ENCODE assay signal across 9 cellular contexts in genomic region chr15:83436513-83437158, GRCh38. TPM values are rescaled to one million over a fixed set of nuclear protein-coding genes. Genes with fewer than 3 reads are reported as not detected.
DNase-seq lines count a peak whose midpoint lies in the region; ATAC-seq and TF ChIP-seq lines count a peak whose summit lies in the region.
"Had no signal": no experiment of that assay in that cellular context is flagged by ENCODE, and none has a peak within 500 bp of the region (broad histone marks: within the 10 kb centered on the region; RNA-seq: fewer than 3 reads in every experiment).

No MANE protein-coding gene starts in this region.

- TF ChIP-seq CTCF in choroid plexus epithelial cell (conservative IDR thresholded peaks at IDR 0.05; ENCODE audit: low read depth, low read length) (peak; percentile 77), nephron progenitor cell (IDR thresholded peaks at IDR 0.05) (peak; percentile 55)

- H3K27ac Mint-ChIP-seq in nephron progenitor cell, result no peak overlapping the region
- H3K27ac Mint-ChIP-seq in activated CD4-positive, alpha-beta memory T cell treated with anti-CD3 and anti-CD28 coated beads, Interleukin-2, amount 10 ng/mL, durations not matched to agents 7 days and 5 days, result no peak overlapping the region

- DNase-seq in GM03348 (ENCODE audit: low spot score) (peak; percentile 74), MV-4-11 (lab: John Stamatoyannopoulos, UW) (peak; percentile 44), choroid plexus epithelial cell (ENCODE audit: low read depth) (peak; percentile 86), nephron progenitor cell (no peak), NCI-H187 (lab: John Stamatoyannopoulos, UW) (no peak)
- DNase-seq in activated CD4-positive, alpha-beta memory T cell treated with anti-CD3 and anti-CD28 coated beads, Interleukin-2, amount 10 ng/mL, durations not matched to agents 7 days and 5 days, result no peak
- DNase-seq: naive B cell had no signal

- no peak overlapping the region for H3K4me3 Mint-ChIP-seq in nephron progenitor cell
- H3K4me3 Mint-ChIP-seq in activated CD4-positive, alpha-beta memory T cell treated with anti-CD3 and anti-CD28 coated beads, Interleukin-2, amount 10 ng/mL, durations not matched to agents 7 days and 5 days, result no peak overlapping the region
- H3K4me3 Mint-ChIP-seq: naive B cell had no signal

- POLR2A ChIA-PET in activated CD4-positive, alpha-beta memory T cell treated with anti-CD3 and anti-CD28 coated beads, Interleukin-2, amount 10 ng/mL, durations not matched to agents 7 days and 5 days (lab: Charles Lee), result no interaction called here

- peaks cover 13% of the 10 kb centered on the region for H3K4me1 Mint-ChIP-seq in nephron progenitor cell
- no peaks in the 10 kb centered on the region for H3K4me1 Mint-ChIP-seq in activated CD4-positive, alpha-beta memory T cell treated with anti-CD3 and anti-CD28 coated beads, Interleukin-2, amount 10 ng/mL, durations not matched to agents 7 days and 5 days

- H3K27me3 Mint-ChIP-seq in nephron progenitor cell (ENCODE audit: low read depth, poor library complexity), result peaks cover 9% of the 10 kb centered on the region
- H3K27me3 Mint-ChIP-seq in activated CD4-positive, alpha-beta memory T cell treated with anti-CD3 and anti-CD28 coated beads, Interleukin-2, amount 10 ng/mL, durations not matched to agents 7 days and 5 days, result no peaks in the 10 kb centered on the region

- no peak overlapping the region for H3K4me3 ChIP-seq in choroid plexus epithelial cell (ENCODE audit: low read depth, low read length)

- CTCF ChIA-PET in activated CD4-positive, alpha-beta memory T cell treated with anti-CD3 and anti-CD28 coated beads, Interleukin-2, amount 10 ng/mL, durations not matched to agents 7 days and 5 days (lab: Charles Lee), result interaction anchor here (1.5 to 5.9 kb wide), 4 partner anchors 8 to 188 kb away, joined by 3 to 51 read pairs (median 8); partner anchors contain the start of gene SH3GL3

- ATAC-seq in HG02678 (IDR thresholded peaks at IDR 0.05; ENCODE audit: unreplicated experiment), result no peak
- no peak for ATAC-seq in HG02973 (IDR thresholded peaks at IDR 0.05; ENCODE audit: unreplicated experiment)

- no peaks in the 10 kb centered on the region for H3K36me3 Mint-ChIP-seq in nephron progenitor cell (ENCODE audit: low read depth)
- no peaks in the 10 kb centered on the region for H3K36me3 Mint-ChIP-seq in activated CD4-positive, alpha-beta memory T cell treated with anti-CD3 and anti-CD28 coated beads, Interleukin-2, amount 10 ng/mL, durations not matched to agents 7 days and 5 days (ENCODE audit: low read depth)
- H3K36me3 Mint-ChIP-seq: naive B cell had no signal

- no peaks in the 10 kb centered on the region for H3K9me3 Mint-ChIP-seq in nephron progenitor cell
- no peaks in the 10 kb centered on the region for H3K9me3 Mint-ChIP-seq in activated CD4-positive, alpha-beta memory T cell treated with anti-CD3 and anti-CD28 coated beads, Interleukin-2, amount 10 ng/mL, durations not matched to agents 7 days and 5 days

RNA-seq across cellular contexts. Expression of gene SH3GL3, which starts 10.5 kb away (rescaled TPM):
- total RNA-seq in activated CD4-positive, alpha-beta memory T cell treated with anti-CD3 and anti-CD28 coated beads, Interleukin-2, amount 10 ng/mL, durations not matched to agents 7 days and 5 days, result not detected

Comparison
In these comparisons a context has a peak if more than half of its experiments do, and no peak if none do; other contexts are left out.
1. DNase-seq: peak in GM03348 (single experiment), MV-4-11 (single experiment) and choroid plexus epithelial cell (single experiment); none in nephron progenitor cell (single experiment), activated CD4-positive, alpha-beta memory T cell treated with anti-CD3 and anti-CD28 coated beads, Interleukin-2, amount 10 ng/mL, durations not matched to agents 7 days and 5 days (single experiment) and NCI-H187 (0 of 2).